Comparison of ENCODE assay signal across 28 cellular contexts in the genomic region with DNA sequence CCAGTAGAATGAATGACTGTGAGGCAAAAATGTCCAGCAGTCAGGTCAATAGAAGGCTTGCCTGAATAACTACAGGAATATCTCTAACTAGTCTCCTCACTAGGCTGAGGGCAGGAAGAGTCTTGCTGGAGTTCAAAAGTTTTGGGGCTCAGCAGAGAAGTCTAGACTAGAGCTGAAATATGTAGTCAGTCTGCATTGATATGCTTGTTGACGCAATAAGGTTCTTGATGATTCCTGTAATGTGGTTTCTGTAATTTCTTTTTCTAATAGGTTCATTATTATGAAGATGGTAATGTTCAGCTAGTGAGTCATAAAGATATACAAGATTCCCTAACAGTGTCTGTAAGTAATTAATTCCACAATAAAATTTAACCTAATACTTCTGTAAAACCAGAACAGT. TPM values are rescaled to one million over a fixed set of nuclear protein-coding genes. Genes with fewer than 3 reads are reported as not detected.
A peak's percentile ranks its signal among the peaks of the same experiment; 100 is the strongest.
DNase-seq lines count a peak whose midpoint lies in the region; ATAC-seq and TF ChIP-seq lines count a peak whose summit lies in the region.
"Had no signal": no experiment of that assay in that cellular context is flagged by ENCODE, and none has a peak within 500 bp of the region (broad histone marks: within the 10 kb centered on the region; RNA-seq: fewer than 3 reads in every experiment).

No MANE protein-coding gene starts in this region.

- in situ Hi-C loops in mammary epithelial cell (cut with MboI; ENCODE audit: low sequenced_read_pairs in 2 of 2): no loop called here

- intact Hi-C loops in mammary epithelial cell (cut with micrococcal nuclease): no loop called here
- intact Hi-C loops in breast epithelium (cut with DNase I; ENCODE audit: low total_unique reads): no loop called here
- intact Hi-C loops in psoas muscle (cut with DNase I): no loop called here
- intact Hi-C loops in uterus (cut with DNase I; ENCODE audit: low total_unique reads): no loop called here

- no peaks in the 10 kb centered on the region for H3K79me2 ChIP-seq in mammary epithelial cell (ENCODE audit: insufficient read depth, low read length)

- no peak overlapping the region for H2AFZ ChIP-seq in mammary epithelial cell (ENCODE audit: low read depth, low read length)
- H2AFZ ChIP-seq: GM23338 had no signal

- peaks cover 11% of the 10 kb centered on the region for H3K4me1 ChIP-seq in mammary epithelial cell (ENCODE audit: insufficient read depth, low read length)
- H3K4me1 ChIP-seq in breast epithelium: no peaks in the 10 kb centered on the region
- peaks cover 26% of the 10 kb centered on the region for H3K4me1 ChIP-seq in psoas muscle
- no peaks in the 10 kb centered on the region for H3K4me1 ChIP-seq in uterus
- H3K4me1 ChIP-seq: ascending aorta, BE2C, esophagus squamous epithelium, suprapubic skin, upper lobe of left lung had no signal

- DNase-seq in mammary epithelial cell: peak; percentile 56
- no peak for DNase-seq in breast epithelium (ENCODE audit: low spot score in 2 of 2)
- DNase-seq in MV-4-11 (lab: John Stamatoyannopoulos, UW): peak; percentile 7
- DNase-seq in epithelial cell of esophagus (ENCODE audit: low read depth): peak; percentile 25
- no peak for DNase-seq in psoas muscle
- DNase-seq in uterus: no peak
- DNase-seq in GM19240 (ENCODE audit: insufficient read length, low spot score): no peak
- DNase-seq: 8988T; activated CD4-positive, alpha-beta T cell treated with anti-CD3 and anti-CD28 coated beads, Interleukin-2, amount 50 U/mL, for 1 hour; activated gamma-delta T cell; activated naive CD8-positive, alpha-beta T cell treated with anti-CD3 and anti-CD28 coated beads for 36 hours; activated T-cell treated with anti-CD3 and anti-CD28 coated beads, Interleukin-2, amount 50 U/mL, for 24 hours; BE2C; endodermal cell; esophagus squamous epithelium; hippocampal formation; NCI-H1048; NCI-H1694; NCI-H82; nephron progenitor cell; ovary; stimulated activated naive B cell treated with anti-CD40 and anti-IgM and Interleukin-4, amounts not matched to agents 10 μg/mL and 1 μg/mL and 100 μg/mL, for 72 hours; T-cell; upper lobe of left lung had no signal

- CTCF ChIA-PET in mammary epithelial cell (lab: Charles Lee; ENCODE audit: low non-redundant PET): no interaction called here

- H3K27me3 ChIP-seq in mammary epithelial cell (ENCODE audit: insufficient read depth, low read length) (no peaks in the 10 kb centered on the region), breast epithelium (no peaks in the 10 kb centered on the region), psoas muscle (ENCODE audit: insufficient read depth in 3 of 3, low read length in 2 of 3) (no peaks in the 10 kb centered on the region), uterus (no peaks in the 10 kb centered on the region)
- H3K27me3 ChIP-seq: ascending aorta, BE2C, esophagus squamous epithelium, ovary, suprapubic skin, upper lobe of left lung had no signal

- H4K20me1 ChIP-seq in mammary epithelial cell (ENCODE audit: insufficient read depth, low read length): no peaks in the 10 kb centered on the region

- no peak overlapping the region for H3K4me2 ChIP-seq in mammary epithelial cell (ENCODE audit: insufficient read depth, low read depth, low read length)
- H3K4me2 ChIP-seq: GM23338 had no signal

- TF ChIP-seq CTCF in mammary epithelial cell (conservative IDR thresholded peaks at IDR 0.05 in 1 of 2, IDR thresholded peaks at IDR 0.05 in 1 of 2; ENCODE audit: extremely low read depth in 1 of 2, insufficient read depth in 1 of 2, low read depth in 1 of 2, low read length in 2 of 2) (no peak), breast epithelium (IDR thresholded peaks at IDR 0.05) (no peak), epithelial cell of esophagus (IDR thresholded peaks at IDR 0.05; ENCODE audit: insufficient read depth, low read depth, low read length, missing control alignments) (no peak), psoas muscle (IDR thresholded peaks at IDR 0.05) (no peak), uterus (IDR thresholded peaks at IDR 0.05) (no peak)

- BruUV-seq in mammary epithelial cell (replicated peaks; lab: Mats Ljungman, UMichigan): no TSS peak

- no peak for TF ChIP-seq POLR2A in breast epithelium (IDR thresholded peaks at IDR 0.05)
- no peak for TF ChIP-seq POLR2A in uterus (IDR thresholded peaks at IDR 0.05)

- peaks cover 31% of the 10 kb centered on the region for H3K36me3 ChIP-seq in mammary epithelial cell (ENCODE audit: insufficient read depth, low read length)
- H3K36me3 ChIP-seq in breast epithelium: peaks cover 13% of the 10 kb centered on the region
- H3K36me3 ChIP-seq in psoas muscle (ENCODE audit: insufficient read depth in 1 of 2, low read depth in 1 of 2): peaks cover 4 to 75% of the 10 kb centered on the region in 2 donors
- H3K36me3 ChIP-seq in uterus: peaks cover 0 to 8% of the 10 kb centered on the region in 2 donors
- H3K36me3 ChIP-seq: ovary had no signal

- ATAC-seq in psoas muscle (no peak), GM21447 (IDR thresholded peaks at IDR 0.05; ENCODE audit: unreplicated experiment) (no peak)
- ATAC-seq: GM23338; stimulated activated naive B cell treated with anti-CD40 and anti-IgM and Interleukin-4, amounts not matched to agents 10 μg/mL and 1 μg/mL and 100 μg/mL, for 72 hours; T-cell had no signal

- H3K4me3 ChIP-seq in mammary epithelial cell (replicated peaks in 1 of 3; ENCODE audit: insufficient read depth in 1 of 3, low read depth in 2 of 3, low read length in 3 of 3) (no peak overlapping the region), breast epithelium (no peak overlapping the region), epithelial cell of esophagus (ENCODE audit: low read length) (no peak overlapping the region), psoas muscle (no peak overlapping the region), uterus (no peak overlapping the region)
- H3K4me3 ChIP-seq: ascending aorta, esophagus squamous epithelium, GM23338, ovary, suprapubic skin, upper lobe of left lung had no signal

- H3K9me3 ChIP-seq in mammary epithelial cell (replicated peaks; ENCODE audit: insufficient read depth, low read length) (no peaks in the 10 kb centered on the region), breast epithelium (peaks cover 0 to 6% of the 10 kb centered on the region in 2 donors), psoas muscle (no peaks in the 10 kb centered on the region), uterus (peaks cover 0 to 4% of the 10 kb centered on the region in 2 donors)
- H3K9me3 ChIP-seq: ascending aorta, BE2C, esophagus squamous epithelium, ovary, suprapubic skin, upper lobe of left lung had no signal

- no peak overlapping the region for H3K9ac ChIP-seq in mammary epithelial cell (ENCODE audit: insufficient read depth, low read length)

- WGBS in mammary epithelial cell (ENCODE audit: low coverage, missing lambda C conversion rate): 90% methylated on average over 1 of the region's 1 CpG
- 95 to 100% (median 99%) methylated on average over 1 of the region's 1 CpG for WGBS in psoas muscle, 3 donors

- dilution Hi-C loops in mammary epithelial cell (cut with HindIII; ENCODE audit: low sequenced_read_pairs): loop anchor here (5.0 kb wide), 1 partner anchor 39 kb away; no protein-coding TSS in a partner anchor

- H3K27ac ChIP-seq in mammary epithelial cell (ENCODE audit: insufficient read depth, low read depth, low read length) (no peak overlapping the region), breast epithelium (no peak overlapping the region), psoas muscle (peak overlapping the region; percentile 53), uterus (no peak overlapping the region)
- H3K27ac ChIP-seq: ascending aorta, esophagus squamous epithelium, ovary, suprapubic skin, upper lobe of left lung had no signal

RNA-seq across cellular contexts. Expression of a gene that starts 41.5 kb away (rescaled TPM):
- 10 to 100 TPM; 17.4 to 19.7 TPM for total RNA-seq in mammary epithelial cell
- 15.7 TPM for polyA plus RNA-seq in mammary epithelial cell
- 36.2 TPM for polyA minus RNA-seq in mammary epithelial cell
- total RNA-seq in breast epithelium: 10 to 100 TPM; 24.3 to 41.4 (median 27.5) TPM
- total RNA-seq in psoas muscle: 10 to 100 TPM in 2 of 4 donors, 1 to 10 TPM in 2; 6.3 to 12.5 (median 8.8) TPM
- 10 to 100 TPM in 1 of 3 donors, 1 to 10 TPM in 2; 6.0 to 12.3 (median 6.7) TPM for polyA plus RNA-seq in psoas muscle
- 10 to 100 TPM; 27.4 to 41.0 (median 31.4) TPM for total RNA-seq in uterus

RNA-seq across cellular contexts. Expression of a gene that starts 49.4 kb away (rescaled TPM):
- 100 to 1,000 TPM; 101 to 152 TPM for total RNA-seq in mammary epithelial cell
- polyA plus RNA-seq in mammary epithelial cell: 50.5 TPM
- 46.5 TPM for polyA minus RNA-seq in mammary epithelial cell
- 100 to 1,000 TPM; 117 to 138 (median 134) TPM for total RNA-seq in breast epithelium
- 100 to 1,000 TPM; 152 to 271 (median 232) TPM for total RNA-seq in psoas muscle
- polyA plus RNA-seq in psoas muscle: 100 to 1,000 TPM in 2 of 3 donors, 10 to 100 TPM in 1; 83.0 to 144 (median 120) TPM
- 100 to 1,000 TPM; 142 to 467 (median 219) TPM for total RNA-seq in uterus

Comparison
In these comparisons a context has a peak if more than half of its experiments do, and no peak if none do; other contexts are left out.
1. DNase-seq: peak in mammary epithelial cell (single experiment), MV-4-11 (single experiment) and epithelial cell of esophagus (single experiment); none in breast epithelium (0 of 2), psoas muscle (0 of 2), uterus (0 of 2) and GM19240 (single experiment).